In genomic region chr11:117045956-117046355, GRCh38 we compare ENCODE assay signal across 13 cellular contexts. TPM values are rescaled to one million over a fixed set of nuclear protein-coding genes. Genes with fewer than 3 reads are reported as not detected.
DNase-seq lines count a peak whose midpoint lies in the region; ATAC-seq, FAIRE-seq and TF ChIP-seq lines count a peak whose summit lies in the region.
"Had no signal": no experiment of that assay in that cellular context is flagged by ENCODE, and none has a peak within 500 bp of the region (broad histone marks: within the 10 kb centered on the region; RNA-seq: fewer than 3 reads in every experiment).

No MANE protein-coding gene starts in this region.

- H3K9ac ChIP-seq in PC-3 (ENCODE audit: low read length), result no peak overlapping the region

- 0 out of 2 replicates have a peak overlapping the region, but pooled peaks have one; percentile 4 for H3K4me2 ChIP-seq in PC-3 (ENCODE audit: low read length)

- H3K9me2 ChIP-seq in PC-3 (replicated peaks; ENCODE audit: low read length), result no peaks in the 10 kb centered on the region

- H2AFZ ChIP-seq in PC-3 (ENCODE audit: low read length), result no peak overlapping the region

- H3K4me1 ChIP-seq in PC-3 (ENCODE audit: insufficient read depth, low read length) (peaks cover 16% of the 10 kb centered on the region), neutrophil (ENCODE audit: control insufficient read depth in 1 of 2, insufficient read depth in 1 of 2, low read depth in 1 of 2, low read length in 1 of 2) (peaks cover 18 to 42% of the 10 kb centered on the region in 2 experiments), spleen (peaks cover 5 to 94% (median 48%) of the 10 kb centered on the region in 6 donors)

- H4K20me1 ChIP-seq in PC-3 (ENCODE audit: low read length), result peaks cover 9% of the 10 kb centered on the region; the same call in 1 of the 2 replicates

- no TSS peak for BruUV-seq in PC-3 (replicated peaks; lab: Mats Ljungman, UMichigan)

- no peaks in the 10 kb centered on the region for H3K36me3 ChIP-seq in PC-3 (ENCODE audit: low read depth, low read length)
- H3K36me3 ChIP-seq in neutrophil, result no peaks in the 10 kb centered on the region
- peaks cover 0 to 4% (median 0%) of the 10 kb centered on the region in 6 donors for H3K36me3 ChIP-seq in spleen

- H3K27me3 ChIP-seq in PC-3 (ENCODE audit: low read length) (no peaks in the 10 kb centered on the region), neutrophil (no peaks in the 10 kb centered on the region), spleen (replicated peaks in 1 of 7) (no peaks in the 10 kb centered on the region)

- H3K4me3 ChIP-seq in PC-3 (ENCODE audit: low read length), result no peak overlapping the region
- no peak overlapping the region for H3K4me3 ChIP-seq in fibroblast of villous mesenchyme (ENCODE audit: low read depth, low read length)
- no peak overlapping the region for H3K4me3 ChIP-seq in neutrophil (ENCODE audit: low read depth in 1 of 2, low read length in 1 of 2)
- no peak overlapping the region for H3K4me3 ChIP-seq in spleen

- H3K27ac ChIP-seq in PC-3 (ENCODE audit: low read length) (peak overlapping the region; percentile 32), neutrophil (peak overlapping the region; percentile 40), spleen (no peak overlapping the region)

- WGBS in spleen, 5 donors, result 55 to 84% (median 71%) methylated on average over 1 of the region's 1 CpG

- TF ChIP-seq POLR2A in GM12892 (IDR thresholded peaks at IDR 0.05; ENCODE audit: low read depth, low read length) (no peak), spleen (IDR thresholded peaks at IDR 0.05) (no peak), GM18505 (IDR thresholded peaks at IDR 0.05; ENCODE audit: borderline replicate concordance, extremely low read depth, insufficient read depth, insufficient read length) (no peak)

- CTCF ChIA-PET in PC-3 (lab: Charles Lee), result no interaction called here

- intact Hi-C loops in PC-3 (cut with micrococcal nuclease) (loop anchor here (1.0 kb wide), 1 partner anchor 35 kb away; no protein-coding TSS in a partner anchor), spleen (cut with DNase I; ENCODE audit: low total_unique reads) (no loop called here)

- H3K9me3 ChIP-seq in PC-3 (ENCODE audit: low read length), result no peaks in the 10 kb centered on the region
- no peaks in the 10 kb centered on the region for H3K9me3 ChIP-seq in neutrophil
- H3K9me3 ChIP-seq in spleen, result no peaks in the 10 kb centered on the region

- DNase-seq in GM12892 (ENCODE audit: insufficient read length), result no peak
- peak; percentile 85 for DNase-seq in PC-3
- DNase-seq in fibroblast of villous mesenchyme (ENCODE audit: low read depth), result peak; percentile 18
- no peak for DNase-seq in HuH-7 (ENCODE audit: low spot score)
- no peak for DNase-seq in spleen
- no peak for DNase-seq in GM10266 (ENCODE audit: extremely low spot score)
- DNase-seq: activated naive CD4-positive, alpha-beta T cell treated with anti-CD3 and anti-CD28 coated beads for 36 hours; H7; mesendoderm; MM.1S had no signal

- peaks cover 49% of the 10 kb centered on the region for H3K79me2 ChIP-seq in PC-3 (ENCODE audit: low read length)

- TF ChIP-seq CTCF in PC-3 (conservative IDR thresholded peaks at IDR 0.05; ENCODE audit: low read depth, low read length) (no peak), fibroblast of villous mesenchyme (IDR thresholded peaks at IDR 0.05; ENCODE audit: insufficient read depth, low read depth, low read length) (no peak), neutrophil (IDR thresholded peaks at IDR 0.05) (no peak), spleen (IDR thresholded peaks at IDR 0.05 in 8 of 11, conservative IDR thresholded peaks at IDR 0.05 in 3 of 11) (no peak), GM10266 (IDR thresholded peaks at IDR 0.05; ENCODE audit: control insufficient read depth, insufficient read depth, low read depth, missing control alignments) (no peak)

- no peaks in the 10 kb centered on the region for H3F3A ChIP-seq in PC-3 (ENCODE audit: low read length, unreplicated experiment)

- POLR2A ChIA-PET in PC-3 (lab: Charles Lee; ENCODE audit: unreplicated experiment), result interaction anchor here (0.5 kb wide), 1 partner anchor 27 kb away, joined by 4 read pairs; no protein-coding TSS in a partner anchor

- ATAC-seq in PC-3 (peak; percentile 94), GM18505 (IDR thresholded peaks at IDR 0.05; ENCODE audit: unreplicated experiment) (no peak)

- FAIRE-seq in GM12892 (lab: Jason Lieb, UNC), result peak; percentile 40
- FAIRE-seq: endometrium had no signal

RNA-seq across cellular contexts. Expression of gene SIK3, which starts 52.3 kb away (rescaled TPM):
- polyA plus RNA-seq in GM12892 (2012; ENCODE audit: missing spikeins), result 17.6 TPM
- total RNA-seq in PC-3 (2014; rRNA removed) (14.5 and 17.4 TPM in 2 replicates), fibroblast of villous mesenchyme (14.2 TPM in 2 replicates), spleen (100 to 1,000 TPM in 1 of 7 donors, 10 to 100 TPM in 6; 61.0 to 112 (median 70.9) TPM)
- 10 to 100 TPM in 2 of 3 donors, 1 to 10 TPM in 1; 7.8 to 11.8 (median 11.1) TPM for polyA plus RNA-seq in spleen

Comparison
In these comparisons a context has a peak if more than half of its experiments do, and no peak if none do; other contexts are left out.
1. DNase-seq: peak in PC-3 (single experiment) and fibroblast of villous mesenchyme (single experiment); none in GM12892 (single experiment), HuH-7 (single experiment), spleen (single experiment) and GM10266 (single experiment).
2. H3K27ac ChIP-seq: peak in PC-3 (single experiment) and neutrophil (single experiment); none in spleen (0 of 8).